Comparison of ENCODE assay signal across 16 cellular contexts in the genomic region with DNA sequence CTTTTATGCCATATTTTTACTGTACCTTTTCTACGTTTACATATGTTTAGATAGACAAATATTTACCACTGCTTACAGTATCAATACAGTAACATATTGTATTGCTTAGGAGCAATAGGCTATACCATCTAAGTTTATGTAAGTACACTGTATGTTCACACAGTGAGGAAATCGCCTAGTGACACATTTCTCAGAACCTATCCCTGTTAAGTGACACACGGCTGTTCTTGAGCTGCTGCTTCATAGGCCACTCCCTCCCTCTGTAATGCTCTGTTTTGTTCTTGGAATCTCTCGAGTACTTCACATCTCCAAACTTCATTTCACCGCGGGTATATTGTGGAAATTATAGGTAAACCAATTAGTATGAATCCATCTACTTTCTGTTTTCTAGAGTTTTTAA. TPM values are rescaled to one million over a fixed set of nuclear protein-coding genes. Genes with fewer than 3 reads are reported as not detected.
DNase-seq lines count a peak whose midpoint lies in the region; ATAC-seq and TF ChIP-seq lines count a peak whose summit lies in the region.
"Had no signal": no experiment of that assay in that cellular context is flagged by ENCODE, and none has a peak within 500 bp of the region (broad histone marks: within the 10 kb centered on the region; RNA-seq: fewer than 3 reads in every experiment).

No MANE protein-coding gene starts in this region.

- no peak overlapping the region for H3K4me3 Mint-ChIP-seq in activated CD4-positive, alpha-beta T cell treated with anti-CD3 and anti-CD28 coated beads for 36 hours
- H3K4me3 Mint-ChIP-seq in activated T-helper 2 cell treated with anti-CD3 and anti-CD28 coated beads, Interferon-gamma antibody, Interleukin-2, Interleukin-4, amounts not matched to agents 10 μg/mL and 5 μg/mL and 100 μg/mL, durations not matched to agents 14 hours and 24 hours and 36 hours (ENCODE audit: low read depth), result no peak overlapping the region
- H3K4me3 Mint-ChIP-seq: nephron; stimulated activated naive CD8-positive, alpha-beta T cell treated with anti-CD3 and anti-CD28 coated beads, Interleukin-15, amount 100 ng/mL, for 72 hours had no signal

- peak overlapping the region; percentile 75 for H3K27ac Mint-ChIP-seq in activated CD4-positive, alpha-beta T cell treated with anti-CD3 and anti-CD28 coated beads for 36 hours
- H3K27ac Mint-ChIP-seq in activated T-helper 2 cell treated with anti-CD3 and anti-CD28 coated beads, Interferon-gamma antibody, Interleukin-2, Interleukin-4, amounts not matched to agents 10 μg/mL and 5 μg/mL and 100 μg/mL, durations not matched to agents 14 hours and 24 hours and 36 hours, result peak overlapping the region; percentile 43
- H3K27ac Mint-ChIP-seq: nephron had no signal

- H3K9me3 ChIP-seq in DND-41 (ENCODE audit: insufficient read depth, low read length, severe bottlenecking) (no peaks in the 10 kb centered on the region), lower lobe of right lung (no peaks in the 10 kb centered on the region), MG63 (no peaks in the 10 kb centered on the region)
- H3K9me3 ChIP-seq: psoas muscle, vagina had no signal

- DNase-seq in activated CD4-positive, alpha-beta T cell treated with anti-CD3 and anti-CD28 coated beads for 36 hours, result no peak
- no peak for DNase-seq in activated CD4-positive, alpha-beta T cell treated with anti-CD3 and anti-CD28 coated beads, Interleukin-2, amount 50 U/mL, for 4 hours
- DNase-seq in DND-41 (no peak), lower lobe of right lung (no peak), MG63 (no peak), Ammon's horn (ENCODE audit: low spot score) (no peak)
- no peak for DNase-seq in activated T-helper 2 cell treated with anti-CD3 and anti-CD28 coated beads, Interferon-gamma antibody, Interleukin-2, Interleukin-4, amounts not matched to agents 10 μg/mL and 5 μg/mL and 100 μg/mL, durations not matched to agents 14 hours and 24 hours and 36 hours (ENCODE audit: low spot score)
- DNase-seq: KBM-7; NCI-H1092 treated with DMSO at 0.1 percent for 48 hours; NCI-H2171 treated with DMSO at 0.1 percent for 48 hours; psoas muscle; stimulated activated naive CD8-positive, alpha-beta T cell treated with anti-CD3 and anti-CD28 coated beads, Interleukin-15, amount 100 ng/mL, for 72 hours had no signal

- no peaks in the 10 kb centered on the region for H4K20me1 ChIP-seq in DND-41 (ENCODE audit: insufficient read depth, low read length)

- no peak overlapping the region for H2AFZ ChIP-seq in DND-41 (ENCODE audit: low read depth, low read length)

- intact Hi-C loops in activated CD4-positive, alpha-beta T cell treated with anti-CD3 and anti-CD28 coated beads for 36 hours (cut with DNase I, micrococcal nuclease), result no loop called here
- intact Hi-C loops in activated T-helper 2 cell treated with anti-CD3 and anti-CD28 coated beads, Interferon-gamma antibody, Interleukin-2, Interleukin-4, amounts not matched to agents 10 μg/mL and 5 μg/mL and 100 μg/mL, durations not matched to agents 14 hours and 24 hours and 36 hours (cut with micrococcal nuclease), result no loop called here
- intact Hi-C loops in lower lobe of right lung (cut with DNase I), result no loop called here

- H3K9ac ChIP-seq in DND-41 (ENCODE audit: low read depth, low read length), result no peak overlapping the region

- H3K4me3 ChIP-seq in DND-41 (ENCODE audit: low read depth in 1 of 2, low read length in 2 of 2) (no peak overlapping the region), lower lobe of right lung (no peak overlapping the region), MG63 (no peak overlapping the region)
- H3K4me3 ChIP-seq: coronary artery, psoas muscle, vagina had no signal

- H3K27ac ChIP-seq in DND-41 (ENCODE audit: low read length), result no peak overlapping the region
- H3K27ac ChIP-seq in lower lobe of right lung, result no peak overlapping the region
- H3K27ac ChIP-seq: coronary artery, psoas muscle, vagina had no signal

- H3K79me2 ChIP-seq in DND-41 (ENCODE audit: insufficient read depth, low read length), result peaks cover 43% of the 10 kb centered on the region; the same call in 1 of the 2 replicates

- no peaks in the 10 kb centered on the region for H3K27me3 ChIP-seq in DND-41 (ENCODE audit: insufficient read depth, low read length, poor library complexity)
- H3K27me3 ChIP-seq in lower lobe of right lung (ENCODE audit: low read depth), result no peaks in the 10 kb centered on the region
- H3K27me3 ChIP-seq in MG63, result no peaks in the 10 kb centered on the region
- H3K27me3 ChIP-seq: vagina had no signal

- H3K36me3 ChIP-seq in DND-41 (ENCODE audit: insufficient read depth, low read length) (peaks cover 28% of the 10 kb centered on the region), lower lobe of right lung (peaks cover 11% of the 10 kb centered on the region), MG63 (peaks cover 24% of the 10 kb centered on the region)

- TF ChIP-seq CTCF in DND-41 (IDR thresholded peaks at IDR 0.05; ENCODE audit: borderline replicate concordance, extremely low read depth, low read length, poor library complexity, severe bottlenecking) (no peak), lower lobe of right lung (IDR thresholded peaks at IDR 0.05) (no peak)

- no peaks in the 10 kb centered on the region for H3K9me3 Mint-ChIP-seq in activated CD4-positive, alpha-beta T cell treated with anti-CD3 and anti-CD28 coated beads for 36 hours (ENCODE audit: low read depth)
- H3K9me3 Mint-ChIP-seq in activated T-helper 2 cell treated with anti-CD3 and anti-CD28 coated beads, Interferon-gamma antibody, Interleukin-2, Interleukin-4, amounts not matched to agents 10 μg/mL and 5 μg/mL and 100 μg/mL, durations not matched to agents 14 hours and 24 hours and 36 hours, result no peaks in the 10 kb centered on the region
- H3K9me3 Mint-ChIP-seq: nephron; stimulated activated naive CD8-positive, alpha-beta T cell treated with anti-CD3 and anti-CD28 coated beads, Interleukin-15, amount 100 ng/mL, for 72 hours had no signal

- H3K36me3 Mint-ChIP-seq in activated CD4-positive, alpha-beta T cell treated with anti-CD3 and anti-CD28 coated beads for 36 hours (ENCODE audit: low read depth), result peaks cover 16% of the 10 kb centered on the region
- H3K36me3 Mint-ChIP-seq in activated T-helper 2 cell treated with anti-CD3 and anti-CD28 coated beads, Interferon-gamma antibody, Interleukin-2, Interleukin-4, amounts not matched to agents 10 μg/mL and 5 μg/mL and 100 μg/mL, durations not matched to agents 14 hours and 24 hours and 36 hours (ENCODE audit: low read depth), result peaks cover 21% of the 10 kb centered on the region

- no peak overlapping the region for H3K4me2 ChIP-seq in DND-41 (ENCODE audit: insufficient read depth, low read length)

- H3K4me1 Mint-ChIP-seq in activated CD4-positive, alpha-beta T cell treated with anti-CD3 and anti-CD28 coated beads for 36 hours, result peaks cover 7% of the 10 kb centered on the region
- peaks cover 21% of the 10 kb centered on the region for H3K4me1 Mint-ChIP-seq in activated T-helper 2 cell treated with anti-CD3 and anti-CD28 coated beads, Interferon-gamma antibody, Interleukin-2, Interleukin-4, amounts not matched to agents 10 μg/mL and 5 μg/mL and 100 μg/mL, durations not matched to agents 14 hours and 24 hours and 36 hours (ENCODE audit: low read depth)
- H3K4me1 Mint-ChIP-seq: nephron had no signal

- no peaks in the 10 kb centered on the region for H3K27me3 Mint-ChIP-seq in activated CD4-positive, alpha-beta T cell treated with anti-CD3 and anti-CD28 coated beads for 36 hours
- no peaks in the 10 kb centered on the region for H3K27me3 Mint-ChIP-seq in activated T-helper 2 cell treated with anti-CD3 and anti-CD28 coated beads, Interferon-gamma antibody, Interleukin-2, Interleukin-4, amounts not matched to agents 10 μg/mL and 5 μg/mL and 100 μg/mL, durations not matched to agents 14 hours and 24 hours and 36 hours (ENCODE audit: low read depth)
- H3K27me3 Mint-ChIP-seq: stimulated activated naive CD8-positive, alpha-beta T cell treated with anti-CD3 and anti-CD28 coated beads, Interleukin-15, amount 100 ng/mL, for 72 hours had no signal

- ATAC-seq in activated CD4-positive, alpha-beta T cell treated with anti-CD3 and anti-CD28 coated beads for 36 hours, result peak; percentile 84
- peak; percentile 53 for ATAC-seq in DND-41 (ENCODE audit: insufficient read depth, low read depth)
- ATAC-seq in lower lobe of right lung, result peak; percentile 72 to 73
- ATAC-seq in HG03025 (IDR thresholded peaks at IDR 0.05; ENCODE audit: low FRiP score, unreplicated experiment), result no peak
- ATAC-seq: stimulated activated naive CD8-positive, alpha-beta T cell treated with anti-CD3 and anti-CD28 coated beads, Interleukin-15, amount 100 ng/mL, for 72 hours had no signal

- H3K4me1 ChIP-seq in DND-41 (ENCODE audit: insufficient read depth, low read length) (peaks cover 13% of the 10 kb centered on the region), lower lobe of right lung (no peaks in the 10 kb centered on the region)
- H3K4me1 ChIP-seq: vagina had no signal

- POLR2A ChIA-PET in activated CD4-positive, alpha-beta T cell treated with anti-CD3 and anti-CD28 coated beads for 36 hours (lab: Charles Lee), result interaction anchor here (0.6 to 1.5 kb wide), 2 partner anchors 13 to 616 kb away, joined by 3 to 6 read pairs; no protein-coding TSS in a partner anchor

- CTCF ChIA-PET in activated CD4-positive, alpha-beta T cell treated with anti-CD3 and anti-CD28 coated beads for 36 hours (lab: Charles Lee), result interaction anchor here (1.0 kb wide), 1 partner anchor 8 kb away, joined by 3 read pairs; no protein-coding TSS in a partner anchor

RNA-seq across cellular contexts. Expression of gene SELENOT, which starts 13.4 kb away (rescaled TPM):
- total RNA-seq in activated CD4-positive, alpha-beta T cell treated with anti-CD3 and anti-CD28 coated beads for 36 hours, result 100 to 1,000 TPM in 1 of 2 experiments, 10 to 100 TPM in 1; 88.6 to 134 TPM
- 119 and 121 TPM in 2 replicates for total RNA-seq in activated T-helper 2 cell treated with anti-CD3 and anti-CD28 coated beads, Interferon-gamma antibody, Interleukin-2, Interleukin-4, amounts not matched to agents 10 μg/mL and 5 μg/mL and 100 μg/mL, durations not matched to agents 14 hours and 24 hours and 36 hours
- 107 TPM for total RNA-seq in lower lobe of right lung
- total RNA-seq in MG63 (2014; rRNA removed; shearing (Covaris generic); ENCODE audit: low replicate concordance), result 123 and 174 TPM in 2 replicates

RNA-seq across cellular contexts. Expression of gene EIF2A, which starts 43.2 kb away (rescaled TPM):
- 100 to 1,000 TPM; 119 to 182 TPM for total RNA-seq in activated CD4-positive, alpha-beta T cell treated with anti-CD3 and anti-CD28 coated beads for 36 hours
- 124 and 126 TPM in 2 replicates for total RNA-seq in activated T-helper 2 cell treated with anti-CD3 and anti-CD28 coated beads, Interferon-gamma antibody, Interleukin-2, Interleukin-4, amounts not matched to agents 10 μg/mL and 5 μg/mL and 100 μg/mL, durations not matched to agents 14 hours and 24 hours and 36 hours
- total RNA-seq in lower lobe of right lung, result 91.9 TPM
- 208 and 305 TPM in 2 replicates for total RNA-seq in MG63 (2014; rRNA removed; shearing (Covaris generic); ENCODE audit: low replicate concordance)

RNA-seq across cellular contexts. Expression of gene SERP1, which starts 43.5 kb away (rescaled TPM):
- total RNA-seq in activated CD4-positive, alpha-beta T cell treated with anti-CD3 and anti-CD28 coated beads for 36 hours, result 10 to 100 TPM; 84.6 to 96.1 TPM
- total RNA-seq in activated T-helper 2 cell treated with anti-CD3 and anti-CD28 coated beads, Interferon-gamma antibody, Interleukin-2, Interleukin-4, amounts not matched to agents 10 μg/mL and 5 μg/mL and 100 μg/mL, durations not matched to agents 14 hours and 24 hours and 36 hours, result 89.2 and 91.7 TPM in 2 replicates
- total RNA-seq in lower lobe of right lung, result 150 TPM
- 160 and 180 TPM in 2 replicates for total RNA-seq in MG63 (2014; rRNA removed; shearing (Covaris generic); ENCODE audit: low replicate concordance)
